19 cellular contexts compared by ENCODE assay signal in the genomic region with DNA sequence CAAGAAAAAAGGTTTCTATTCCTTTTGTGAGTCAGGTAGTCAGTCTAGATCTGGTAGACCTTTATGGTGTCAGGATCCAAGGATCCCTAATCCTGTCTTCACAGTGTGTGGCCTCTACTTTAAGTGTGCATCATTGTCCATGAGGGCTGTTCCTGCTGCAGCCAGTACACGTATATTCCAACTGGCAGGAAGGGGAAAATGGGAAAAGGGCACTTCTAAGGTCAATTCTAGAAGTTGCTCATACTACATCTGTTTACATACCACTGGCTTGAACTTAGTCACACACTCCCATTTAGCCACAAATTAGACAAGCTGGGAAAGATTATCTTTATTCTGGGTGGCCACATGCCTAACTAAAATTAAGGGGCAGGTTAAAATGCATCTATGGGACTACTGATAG. TPM values are rescaled to one million over a fixed set of nuclear protein-coding genes. Genes with fewer than 3 reads are reported as not detected.
DNase-seq lines count a peak whose midpoint lies in the region; ATAC-seq, FAIRE-seq and TF ChIP-seq lines count a peak whose summit lies in the region.
"Had no signal": no experiment of that assay in that cellular context is flagged by ENCODE, and none has a peak within 500 bp of the region (broad histone marks: within the 10 kb centered on the region; RNA-seq: fewer than 3 reads in every experiment).

No MANE protein-coding gene starts in this region.

- no CpG with 5 or more reads among the region's 1 CpG for WGBS in IMR-90 (ENCODE audit: extremely low coverage in 2 of 2, insufficient read length in 1 of 2), 2 experiments

- peak overlapping the region; percentile 45; the same call in 1 of the 2 replicates for H2BK120ac ChIP-seq in IMR-90 (ENCODE audit: low read depth, low read length)

- no peaks in the 10 kb centered on the region for H3K9me1 ChIP-seq in IMR-90 (ENCODE audit: insufficient read depth, low read length)

- H3K18ac ChIP-seq in IMR-90 (ENCODE audit: low read depth, low read length) = no peak overlapping the region

- no peak overlapping the region for H2BK5ac ChIP-seq in IMR-90 (ENCODE audit: low read depth, low read length, poor library complexity, severe bottlenecking)

- no peaks in the 10 kb centered on the region for H3K79me1 ChIP-seq in IMR-90 (ENCODE audit: low read depth in 1 of 2, low read length in 2 of 2)

- DNase-seq in EL (peak; percentile 77), IMR-90 (peak; percentile 87), astrocyte (ENCODE audit: low read depth) (peak; percentile 55), hepatic stellate cell (ENCODE audit: low spot score) (peak; percentile 4), NCI-H128 (lab: John Stamatoyannopoulos, UW; ENCODE audit: unreplicated experiment) (no peak), Right ventricle myocardium inferior (ENCODE audit: missing footprints) (no peak)
- DNase-seq in activated naive CD4-positive, alpha-beta T cell treated with anti-CD3 and anti-CD28 coated beads, Interleukin-2, amount 50 U/mL, for 16 hours = no peak
- DNase-seq: CD4-positive, CD25-positive, alpha-beta regulatory T cell; DMS53; NCI-H1092 treated with DMSO at 0.1 percent for 48 hours; NCI-H187 treated with DMSO at 0.1 percent for 48 hours; NCI-H446 treated with DMSO at 0.1 percent for 48 hours; NCI-H774; SHP77 treated with DMSO at 0.1 percent for 48 hours had no signal

- H3K36me3 ChIP-seq in IMR-90 (ENCODE audit: control insufficient read depth, insufficient read depth, low read length) (no peaks in the 10 kb centered on the region), astrocyte (ENCODE audit: insufficient read depth, low read length) (no peaks in the 10 kb centered on the region)

- H3K9ac ChIP-seq in IMR-90 (ENCODE audit: low read depth, low read length) (no peak overlapping the region), astrocyte (ENCODE audit: low read length) (no peak overlapping the region)

- H2AK9ac ChIP-seq in IMR-90 (replicated peaks; ENCODE audit: low read depth, low read length, poor library complexity) = no peak overlapping the region

- H3K27ac Mint-ChIP-seq in astrocyte (ENCODE audit: unreplicated experiment) = no peak overlapping the region
- H3K27ac Mint-ChIP-seq: CD4-positive, CD25-positive, alpha-beta regulatory T cell had no signal

- no TSS peak for BruUV-seq in IMR-90 (replicated peaks; lab: Mats Ljungman, UMichigan)

- no peak for FAIRE-seq in astrocyte (lab: Jason Lieb, UNC)
- FAIRE-seq: A549, G401.6, GM12891 had no signal

- intact Hi-C loops in IMR-90 (cut with micrococcal nuclease) = no loop called here
- intact Hi-C loops in Right ventricle myocardium inferior (cut with DNase I) = no loop called here

- no peak overlapping the region for H3K23ac ChIP-seq in IMR-90 (ENCODE audit: low read depth, low read length)

- H3K9me3 Mint-ChIP-seq in astrocyte (ENCODE audit: unreplicated experiment) = peaks cover 3% of the 10 kb centered on the region

- ATAC-seq in IMR-90 (ENCODE audit: low read depth) = peak; percentile 88
- no peak for ATAC-seq in HG03354 (IDR thresholded peaks at IDR 0.05; ENCODE audit: poor library complexity, severe bottlenecking, unreplicated experiment)
- no peak for ATAC-seq in Right ventricle myocardium inferior
- ATAC-seq: A549, Panc1 had no signal

- in situ Hi-C loops in IMR-90 (cut with MboI; ENCODE audit: low sequenced_read_pairs) = no loop called here

- no peaks in the 10 kb centered on the region for H3K4me1 Mint-ChIP-seq in astrocyte (ENCODE audit: low read depth, unreplicated experiment)
- H3K4me1 Mint-ChIP-seq: CD4-positive, CD25-positive, alpha-beta regulatory T cell had no signal

- H3K27ac ChIP-seq in IMR-90 (ENCODE audit: insufficient read depth, low read length) = no peak overlapping the region
- H3K27ac ChIP-seq in astrocyte (ENCODE audit: low read depth, low read length) = no peak overlapping the region
- H3K27ac ChIP-seq: A549 had no signal

- H3K4me3 ChIP-seq in IMR-90 (ENCODE audit: insufficient read depth, low read depth, low read length) (no peak overlapping the region), astrocyte (ENCODE audit: insufficient read depth, low read depth, low read length) (no peak overlapping the region)
- H3K4me3 ChIP-seq: A549 had no signal

- no peak overlapping the region for H2BK20ac ChIP-seq in IMR-90 (ENCODE audit: low read depth, low read length)

- no peak for TF ChIP-seq RAD21 in IMR-90 (IDR thresholded peaks at IDR 0.05; ENCODE audit: low read length)

- dilution Hi-C loops in IMR-90 (cut with HindIII; ENCODE audit: low sequenced_read_pairs, unreplicated experiment) = no loop called here

- H3K4me3 Mint-ChIP-seq in astrocyte (ENCODE audit: unreplicated experiment) = no peak overlapping the region
- H3K4me3 Mint-ChIP-seq: CD4-positive, CD25-positive, alpha-beta regulatory T cell had no signal

- H3K4me2 ChIP-seq in IMR-90 (ENCODE audit: low read depth, low read length) (no peak overlapping the region; the same call in 1 of the 2 replicates), astrocyte (ENCODE audit: low read length) (no peak overlapping the region)
- H3K4me2 ChIP-seq: A549 had no signal

- H4K20me1 ChIP-seq in IMR-90 (ENCODE audit: insufficient read depth, low read length) (no peaks in the 10 kb centered on the region), astrocyte (ENCODE audit: insufficient read depth, low read length) (no peaks in the 10 kb centered on the region)

- no peaks in the 10 kb centered on the region for H3K79me2 ChIP-seq in astrocyte (ENCODE audit: insufficient read depth, low read length)

- 0 out of 4 replicates have a peak overlapping the region, but pooled peaks of 1 of the 2 experiments have one; percentile 39 for H4K8ac ChIP-seq in IMR-90 (ENCODE audit: low read depth in 2 of 2, low read length in 2 of 2)

- TF ChIP-seq CTCF in IMR-90 (conservative IDR thresholded peaks at IDR 0.05; ENCODE audit: low read depth, low read length) (no peak), astrocyte (IDR thresholded peaks at IDR 0.05; ENCODE audit: insufficient read depth, low read depth, low read length) (no peak)

- H3K4me1 ChIP-seq in IMR-90 (ENCODE audit: control insufficient read depth, insufficient read depth, low read length) (peaks cover 3% of the 10 kb centered on the region; the same call in 1 of the 2 replicates), astrocyte (ENCODE audit: insufficient read depth, low read length) (no peaks in the 10 kb centered on the region)
- H3K4me1 ChIP-seq: A549 had no signal

- CTCF ChIA-PET in IMR-90 (lab: Yijun Ruan, JAX) = no interaction called here

- no peak overlapping the region for H2AFZ ChIP-seq in IMR-90 (replicated peaks; ENCODE audit: low read length, poor library complexity)
- H2AFZ ChIP-seq in astrocyte (ENCODE audit: low read depth, low read length) = no peak overlapping the region

- H3K56ac ChIP-seq in IMR-90 (ENCODE audit: extremely low read depth, insufficient read depth, low read length) = no peak overlapping the region

- no peaks in the 10 kb centered on the region for H3K27me3 ChIP-seq in IMR-90 (ENCODE audit: control insufficient read depth, insufficient read depth, low read length)
- H3K27me3 ChIP-seq in astrocyte (ENCODE audit: insufficient read depth, low read length) = no peaks in the 10 kb centered on the region

- H2BK15ac ChIP-seq in IMR-90 (ENCODE audit: low read depth, low read length) = no peak overlapping the region

- no peak overlapping the region for H2AK5ac ChIP-seq in IMR-90 (ENCODE audit: low read depth, low read length)

- H4K91ac ChIP-seq in IMR-90 (ENCODE audit: insufficient read depth, low read depth, low read length) = no peak overlapping the region

- no peak overlapping the region for H4K5ac ChIP-seq in IMR-90 (ENCODE audit: low read depth, low read length)

- H3K14ac ChIP-seq in IMR-90 (replicated peaks; ENCODE audit: low read depth, low read length) = no peak overlapping the region

- no peak overlapping the region for H3K4ac ChIP-seq in IMR-90 (ENCODE audit: low read depth, low read length)

- H3K27me3 Mint-ChIP-seq in astrocyte (ENCODE audit: low read depth, unreplicated experiment) = no peaks in the 10 kb centered on the region

- POLR2A ChIA-PET in IMR-90 (lab: Charles Lee; ENCODE audit: unreplicated experiment) = no interaction called here

- no peaks in the 10 kb centered on the region for H3K36me3 Mint-ChIP-seq in astrocyte (ENCODE audit: low read depth, unreplicated experiment)
- H3K36me3 Mint-ChIP-seq: CD4-positive, CD25-positive, alpha-beta regulatory T cell had no signal

- H3K9me3 ChIP-seq in IMR-90 (ENCODE audit: control insufficient read depth, insufficient read depth, low read length) (no peaks in the 10 kb centered on the region), astrocyte (ENCODE audit: insufficient read depth, low read depth, low read length) (no peaks in the 10 kb centered on the region)

- TF ChIP-seq POLR2A in IMR-90 (IDR thresholded peaks at IDR 0.05; ENCODE audit: low read depth, low read length) = no peak

TF ChIP-seq in IMR-90, 13 proteins besides CTCF, POLR2A, EP300 and RAD21:
- 0 out of 2 replicates have a peak, but pooled peaks have one; percentile 31 for TF ChIP-seq FOS (IDR thresholded peaks at IDR 0.05; ENCODE audit: low read depth, low read length)
- TF ChIP-seq NFE2L2 (IDR thresholded peaks at IDR 0.05; ENCODE audit: low read depth, low read length) = no peak

RNA-seq across cellular contexts. Expression of a gene that starts 9.7 kb away (rescaled TPM):
- total RNA-seq in IMR-90 (2012; rRNA removed) (18.6 and 30.6 TPM in 2 replicates), astrocyte (7.2 and 7.6 TPM in 2 replicates), Right ventricle myocardium inferior (1.9 TPM)
- polyA plus RNA-seq in IMR-90 (2012; rRNA removed) = 5.1 and 6.1 TPM in 2 replicates
- polyA plus RNA-seq in IMR-90 (2012; cell fraction: cytosol; rRNA removed) = 0.89 and 1.9 TPM in 2 replicates
- 0.64 and 5.4 TPM in 2 replicates for polyA plus RNA-seq in IMR-90 (2012; cell fraction: nucleus; rRNA removed; ENCODE audit: low replicate concordance)

Comparison
In these comparisons a context has a peak if more than half of its experiments do, and no peak if none do; other contexts are left out.
1. DNase-seq: peak in EL (single experiment), IMR-90 (single experiment), astrocyte (single experiment) and hepatic stellate cell (single experiment); none in NCI-H128 (single experiment), activated naive CD4-positive, alpha-beta T cell treated with anti-CD3 and anti-CD28 coated beads, Interleukin-2, amount 50 U/mL, for 16 hours (single experiment) and Right ventricle myocardium inferior (single experiment).